In the genomic region with DNA sequence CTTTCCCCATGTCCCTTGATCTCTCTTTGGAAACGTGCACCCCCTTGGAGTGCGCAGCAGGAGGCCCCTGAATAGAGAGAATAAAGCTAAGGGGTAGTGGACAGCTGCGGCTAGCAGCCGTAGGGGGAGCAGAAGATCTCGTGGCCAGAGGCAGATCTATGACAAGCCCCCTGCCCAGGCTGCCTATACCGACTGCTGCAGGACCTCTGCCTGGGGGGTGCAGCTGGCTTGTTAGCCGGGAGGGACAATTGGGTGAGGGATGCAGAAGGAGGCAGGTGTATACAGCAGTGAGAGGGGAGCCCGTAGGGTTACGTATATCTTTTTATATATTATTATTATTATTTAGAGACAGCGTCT, we compare ENCODE assay signal across 14 cellular contexts. TPM values are rescaled to one million over a fixed set of nuclear protein-coding genes. Genes with fewer than 3 reads are reported as not detected.
DNase-seq lines count a peak whose midpoint lies in the region; ATAC-seq, FAIRE-seq and TF ChIP-seq lines count a peak whose summit lies in the region.
"Not testable (repeated sequence)": the region's sequence is repeated elsewhere in the genome, so short reads cannot be mapped to it uniquely, and the experiment has no call there.
"Had no signal": no experiment of that assay in that cellular context is flagged by ENCODE, and none has a peak within 500 bp of the region (broad histone marks: within the 10 kb centered on the region; RNA-seq: fewer than 3 reads in every experiment).

No MANE protein-coding gene starts in this region.

- H3K4me2 ChIP-seq in K562 (ENCODE audit: insufficient read depth, low read length): not testable (repeated sequence)

- H3K36me3 ChIP-seq in RWPE2 (ENCODE audit: low read depth); K562 (ENCODE audit: control insufficient read depth, insufficient read depth, low read length); psoas muscle (ENCODE audit: insufficient read depth in 1 of 2, low read depth in 1 of 2): not testable (repeated sequence)

- H3K9ac ChIP-seq in K562 (ENCODE audit: insufficient read depth in 1 of 2, low read depth in 2 of 2, low read length in 2 of 2): not testable (repeated sequence)

- not testable (repeated sequence) for BruUV-seq in K562 (replicated peaks; lab: Mats Ljungman, UMichigan)

- not testable (repeated sequence) for H3K27ac ChIP-seq in RWPE2 (ENCODE audit: poor library complexity, severe bottlenecking); K562 (ENCODE audit: extremely low read depth, low read depth, low read length); psoas muscle

- not testable (repeated sequence) for H3K4me1 ChIP-seq in RWPE2 (ENCODE audit: insufficient read depth, poor library complexity, severe bottlenecking); K562 (replicated peaks in 1 of 2; ENCODE audit: control insufficient read depth in 2 of 2, insufficient read depth in 2 of 2, low read length in 2 of 2); psoas muscle

- POLR2A ChIA-PET in K562 (lab: Yijun Ruan, JAX): not testable (repeated sequence)

- not testable (repeated sequence) for H3K4me3 ChIP-seq in RWPE2 (ENCODE audit: severe bottlenecking); K562; psoas muscle

- TF ChIP-seq CTCF in RWPE2 (IDR thresholded peaks at IDR 0.05; ENCODE audit: poor library complexity, severe bottlenecking); K562 (IDR thresholded peaks at IDR 0.05 in 2 of 3, conservative IDR thresholded peaks at IDR 0.05 in 1 of 3; ENCODE audit: insufficient read depth in 2 of 3, low read depth in 1 of 3, low read length in 3 of 3); psoas muscle (IDR thresholded peaks at IDR 0.05): not testable (repeated sequence)

- H3K9me3 ChIP-seq in RWPE2 (ENCODE audit: severe bottlenecking); K562 (replicated peaks; ENCODE audit: control insufficient read depth, insufficient read depth, low read depth, low read length); psoas muscle: not testable (repeated sequence)

- not testable (repeated sequence) for TF ChIP-seq POLR2A in K562 (conservative IDR thresholded peaks at IDR 0.05)

- not testable (repeated sequence) for H3K79me2 ChIP-seq in K562 (ENCODE audit: control insufficient read depth, insufficient read depth, low read length)

- ATAC-seq in GM18499 (IDR thresholded peaks at IDR 0.05; ENCODE audit: insufficient read depth, unreplicated experiment) (peak; percentile 16), GM19328 (IDR thresholded peaks at IDR 0.05; ENCODE audit: unreplicated experiment) (peak; percentile 32), GM21576 (IDR thresholded peaks at IDR 0.05; ENCODE audit: unreplicated experiment) (peak; percentile 40), HG02870 (IDR thresholded peaks at IDR 0.05; ENCODE audit: unreplicated experiment) (peak; percentile 30), HG03175 (IDR thresholded peaks at IDR 0.05; ENCODE audit: unreplicated experiment) (peak; percentile 30), RWPE2 (ENCODE audit: low read depth) (peak; percentile 18; the same call in 2 of the 3 replicates), K562 (peak; percentile 71), psoas muscle (peak in 3 of 4 donors; percentile 22 to 29 (median 24))

- not testable (repeated sequence) for DNase-seq in RWPE2 (ENCODE audit: low spot score); K562 (ENCODE audit: extremely low read depth in 1 of 4, low spot score in 3 of 4); psoas muscle

- not testable (repeated sequence) for H3K27me3 ChIP-seq in RWPE2 (ENCODE audit: insufficient read depth, poor library complexity, severe bottlenecking); K562 (ENCODE audit: control insufficient read depth in 2 of 2, insufficient read depth in 2 of 2, low read length in 2 of 2); psoas muscle (ENCODE audit: insufficient read depth in 3 of 3, low read length in 2 of 3)

- not testable (repeated sequence) for TF ChIP-seq EP300 in K562 (IDR thresholded peaks at IDR 0.05; ENCODE audit: low read length)

- intact Hi-C loops in K562 (cut with micrococcal nuclease); psoas muscle (cut with DNase I): not testable (repeated sequence)

- not testable (repeated sequence) for TF ChIP-seq RAD21 in K562 (CRISPR knock-in tag; conservative IDR thresholded peaks at IDR 0.05 in 1 of 2, IDR thresholded peaks at IDR 0.05 in 1 of 2)

- WGBS in K562 (ENCODE audit: insufficient coverage, low coverage, missing lambda C conversion rate): no CpG with 5 or more reads among the region's 10 CpGs
- WGBS in psoas muscle, 3 donors: no CpG with 5 or more reads among the region's 10 CpGs

- in situ Hi-C loops in K562 (cut with MboI): loop anchor here (25.0 kb wide), 2 partner anchors 210 to 360 kb away; partner anchors contain the start of genes ALKBH4 and LRWD1

- H2AFZ ChIP-seq in K562 (ENCODE audit: low read depth, low read length): not testable (repeated sequence)

- CTCF ChIA-PET in K562 (lab: Yijun Ruan, JAX; ENCODE audit: low intra/inter-chr PET ratio): not testable (repeated sequence)

- not testable (repeated sequence) for FAIRE-seq in K562 (lab: Jason Lieb, UNC)

- not testable (repeated sequence) for H3K9me1 ChIP-seq in K562 (ENCODE audit: control insufficient read depth, insufficient read depth, low read length)

- not testable (repeated sequence) for H4K20me1 ChIP-seq in K562 (replicated peaks; ENCODE audit: control insufficient read depth, insufficient read depth, low read length)

RNA-seq across cellular contexts. Expression of gene POLR2J2, which starts 0.5 kb away (rescaled TPM):
- total RNA-seq in K562 (2011; cell fraction: chromatin; rRNA removed; ENCODE audit: low replicate concordance): 149 and 150 TPM in 2 replicates
- total RNA-seq in K562 (2011; cell fraction: nucleolus; rRNA removed): 76.4 and 83.8 TPM in 2 replicates
- total RNA-seq in K562 (2011; cell fraction: nucleoplasm; rRNA removed): 92.4 and 120 TPM in 2 replicates
- total RNA-seq in K562 (2014; rRNA removed) (1.4 and 3.3 TPM in 2 replicates), K562 (2014; rRNA removed; fragmentation: Illumina TruSeq; extraction: Trizol) (5.2 and 5.8 TPM in 2 replicates), K562 (2015; rRNA removed; fragmentation: Illumina TruSeq; extraction: Trizol) (5.5 and 6.3 TPM in 2 replicates), K562 (2021) (11.6 and 13.6 TPM in 2 replicates), psoas muscle (1 to 10 TPM; 1.4 to 5.0 (median 3.3) TPM)
- polyA plus RNA-seq in K562 (2011; rRNA removed) (6.3 and 6.8 TPM in 2 replicates), K562 (2014; fragmentation: Illumina TruSeq; extraction: Trizol) (1.9 and 2.3 TPM in 2 replicates), K562 (2014; fragmentation: Nextera tagmentation; extraction: Ambion mirVana) (1 to 10 TPM in 1 of 2 experiments, under 1 TPM in 1; 0.80 to 1.5 TPM), K562 (2014; rRNA removed) (6.1 and 6.7 TPM in 2 replicates), psoas muscle (1 to 10 TPM; 1.3 to 1.9 (median 1.6) TPM)
- 1.1 and 1.9 TPM in 2 replicates for polyA plus RNA-seq in K562 (2011; cell fraction: cytosol; rRNA removed)
- 15.4 and 25.3 TPM in 2 replicates for polyA plus RNA-seq in K562 (2011; cell fraction: nucleus; rRNA removed)
- polyA plus RNA-seq in K562 (2012): 2.4 and 2.6 TPM in 2 replicates
- 7.2 and 9.3 TPM in 2 replicates for polyA minus RNA-seq in K562 (2011; rRNA and poly(A)+ RNA removed)
- polyA minus RNA-seq in K562 (2011; cell fraction: cytosol; rRNA and poly(A)+ RNA removed): 1.7 and 3.8 TPM in 2 replicates
- polyA minus RNA-seq in K562 (2011; cell fraction: nucleus; rRNA and poly(A)+ RNA removed): 6.3 and 7.7 TPM in 2 replicates

RNA-seq across cellular contexts. Expression of gene SPDYE2B, which starts 21.8 kb away (rescaled TPM):
- not detected in 2 replicates for total RNA-seq in K562 (2011; cell fraction: chromatin; rRNA removed; ENCODE audit: low replicate concordance)
- total RNA-seq in K562 (2011; cell fraction: nucleolus; rRNA removed): not detected in 2 replicates
- total RNA-seq in K562 (2011; cell fraction: nucleoplasm; rRNA removed): not detected in 2 replicates
- total RNA-seq in K562 (2014; rRNA removed) (not detected in 2 replicates), K562 (2014; rRNA removed; fragmentation: Illumina TruSeq; extraction: Trizol) (not detected in 2 replicates), K562 (2015; rRNA removed; fragmentation: Illumina TruSeq; extraction: Trizol) (not detected in 2 replicates), K562 (2021) (not detected in 2 replicates), psoas muscle (not detected)
- polyA plus RNA-seq in K562 (2011; rRNA removed) (not detected in 2 replicates), K562 (2014; fragmentation: Illumina TruSeq; extraction: Trizol) (not detected in 2 replicates), K562 (2014; fragmentation: Nextera tagmentation; extraction: Ambion mirVana) (not detected), K562 (2014; rRNA removed) (not detected in 2 replicates), psoas muscle (not detected)
- polyA plus RNA-seq in K562 (2011; cell fraction: cytosol; rRNA removed): not detected in 2 replicates
- not detected in 2 replicates for polyA plus RNA-seq in K562 (2011; cell fraction: nucleus; rRNA removed)
- 0.44 and 0.83 TPM in 2 replicates for polyA plus RNA-seq in K562 (2012)
- not detected in 2 replicates for polyA minus RNA-seq in K562 (2011; rRNA and poly(A)+ RNA removed)
- polyA minus RNA-seq in K562 (2011; cell fraction: cytosol; rRNA and poly(A)+ RNA removed): not detected in 2 replicates
- not detected in 2 replicates for polyA minus RNA-seq in K562 (2011; cell fraction: nucleus; rRNA and poly(A)+ RNA removed)
- total RNA-seq: CD4-positive, CD25-positive, alpha-beta regulatory T cell; endothelial cell of umbilical vein; LHCN-M2; mesothelial cell of epicardium; right cardiac atrium; SJSA1 had no signal
- polyA plus RNA-seq: endothelial cell of umbilical vein, right cardiac atrium had no signal

RNA-seq across cellular contexts. Expression of gene UPK3BL1, which starts 29.3 kb away (rescaled TPM):
- 81.0 and 155 TPM in 2 replicates for total RNA-seq in K562 (2011; cell fraction: chromatin; rRNA removed; ENCODE audit: low replicate concordance)
- total RNA-seq in K562 (2011; cell fraction: nucleolus; rRNA removed): 96.3 and 106 TPM in 2 replicates
- 109 and 126 TPM in 2 replicates for total RNA-seq in K562 (2011; cell fraction: nucleoplasm; rRNA removed)
- total RNA-seq in K562 (2014; rRNA removed) (14.0 and 23.2 TPM in 2 replicates), K562 (2014; rRNA removed; fragmentation: Illumina TruSeq; extraction: Trizol) (9.9 and 13.1 TPM in 2 replicates), K562 (2015; rRNA removed; fragmentation: Illumina TruSeq; extraction: Trizol) (21.7 and 23.5 TPM in 2 replicates), K562 (2021) (18.8 and 19.3 TPM in 2 replicates), psoas muscle (1 to 10 TPM; 1.9 to 8.0 (median 6.8) TPM)
- polyA plus RNA-seq in K562 (2011; rRNA removed) (20.9 and 23.9 TPM in 2 replicates), K562 (2014; fragmentation: Illumina TruSeq; extraction: Trizol) (15.6 and 20.9 TPM in 2 replicates), K562 (2014; fragmentation: Nextera tagmentation; extraction: Ambion mirVana) (1 to 10 TPM; 3.9 to 7.5 TPM), K562 (2014; rRNA removed) (27.8 and 36.3 TPM in 2 replicates), psoas muscle (10 to 100 TPM; 11.7 to 18.3 (median 14.6) TPM)
- 9.3 and 14.3 TPM in 2 replicates for polyA plus RNA-seq in K562 (2011; cell fraction: cytosol; rRNA removed)
- 77.1 and 146 TPM in 2 replicates for polyA plus RNA-seq in K562 (2011; cell fraction: nucleus; rRNA removed)
- 15.2 and 55.9 TPM in 2 replicates for polyA plus RNA-seq in K562 (2012)
- polyA minus RNA-seq in K562 (2011; rRNA and poly(A)+ RNA removed): 3.0 TPM in 1 of 2 replicates, not detected in the other
- 9.5 and 15.5 TPM in 2 replicates for polyA minus RNA-seq in K562 (2011; cell fraction: cytosol; rRNA and poly(A)+ RNA removed)
- 8.4 and 15.1 TPM in 2 replicates for polyA minus RNA-seq in K562 (2011; cell fraction: nucleus; rRNA and poly(A)+ RNA removed)

RNA-seq across cellular contexts. Expression of gene RASA4, which starts 55.4 kb away (rescaled TPM):
- 42.6 and 152 TPM in 2 replicates for total RNA-seq in K562 (2011; cell fraction: chromatin; rRNA removed; ENCODE audit: low replicate concordance)
- 83.8 and 91.7 TPM in 2 replicates for total RNA-seq in K562 (2011; cell fraction: nucleolus; rRNA removed)
- total RNA-seq in K562 (2011; cell fraction: nucleoplasm; rRNA removed): 49.6 and 54.0 TPM in 2 replicates
- 4.6 and 5.8 TPM in 2 replicates for total RNA-seq in K562 (2014; rRNA removed)
- total RNA-seq in K562 (2014; rRNA removed; fragmentation: Illumina TruSeq; extraction: Trizol): 0.99 and 1.4 TPM in 2 replicates
- total RNA-seq in K562 (2015; rRNA removed; fragmentation: Illumina TruSeq; extraction: Trizol): 1.9 and 2.8 TPM in 2 replicates
- total RNA-seq in K562 (2021): 7.7 and 10.9 TPM in 2 replicates
- 4.8 and 7.7 TPM in 2 replicates for polyA plus RNA-seq in K562 (2011; rRNA removed)
- 6.1 and 7.5 TPM in 2 replicates for polyA plus RNA-seq in K562 (2011; cell fraction: cytosol; rRNA removed)
- polyA plus RNA-seq in K562 (2011; cell fraction: nucleus; rRNA removed): 27.4 and 60.3 TPM in 2 replicates
- 6.3 and 11.2 TPM in 2 replicates for polyA plus RNA-seq in K562 (2012)
- 2.8 and 4.3 TPM in 2 replicates for polyA plus RNA-seq in K562 (2014; fragmentation: Illumina TruSeq; extraction: Trizol)
- polyA plus RNA-seq in K562 (2014; fragmentation: Nextera tagmentation; extraction: Ambion mirVana): under 1 TPM; 0.36 to 0.52 TPM
- polyA plus RNA-seq in K562 (2014; rRNA removed): 6.1 and 8.7 TPM in 2 replicates
- polyA minus RNA-seq in K562 (2011; rRNA and poly(A)+ RNA removed): 9.8 and 18.0 TPM in 2 replicates
- 8.4 and 12.8 TPM in 2 replicates for polyA minus RNA-seq in K562 (2011; cell fraction: cytosol; rRNA and poly(A)+ RNA removed)
- polyA minus RNA-seq in K562 (2011; cell fraction: nucleus; rRNA and poly(A)+ RNA removed): 23.4 and 27.2 TPM in 2 replicates
- 100 to 1,000 TPM; 185 to 266 (median 193) TPM for total RNA-seq in psoas muscle
- 100 to 1,000 TPM in 2 of 3 donors, 10 to 100 TPM in 1; 83.1 to 270 (median 107) TPM for polyA plus RNA-seq in psoas muscle

Comparison
In these comparisons a context has a peak if more than half of its experiments do, and no peak if none do; other contexts are left out.
1. ATAC-seq: peak in every context shown above with its lines; median percentile 71 in K562; 40 in GM21576; 32 in GM19328; 30 in HG02870; 30 in HG03175; 24 in psoas muscle; 18 in RWPE2; 16 in GM18499.